15 cellular contexts compared by ENCODE assay signal in the genomic region with DNA sequence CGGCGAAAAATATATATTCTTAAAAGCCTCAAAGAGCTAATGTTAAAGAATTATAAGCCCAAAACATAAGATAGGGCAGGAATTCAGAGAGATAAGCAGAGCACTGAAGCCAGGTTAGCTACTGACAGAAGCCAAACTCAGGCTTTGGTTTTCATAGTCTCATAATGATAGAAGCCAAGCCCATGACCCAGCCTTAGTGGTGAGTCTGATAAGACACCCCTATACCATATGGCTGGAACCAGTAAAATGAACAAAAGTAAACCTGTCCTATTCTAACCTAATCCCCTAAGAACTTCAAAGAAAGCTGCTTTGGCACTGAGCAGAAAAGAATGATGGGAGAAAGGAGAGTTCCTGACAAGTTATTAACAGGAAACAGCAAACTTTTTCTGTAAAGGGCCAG. TPM values are rescaled to one million over a fixed set of nuclear protein-coding genes. Genes with fewer than 3 reads are reported as not detected.
DNase-seq lines count a peak whose midpoint lies in the region; ATAC-seq and TF ChIP-seq lines count a peak whose summit lies in the region.
"Had no signal": no experiment of that assay in that cellular context is flagged by ENCODE, and none has a peak within 500 bp of the region (broad histone marks: within the 10 kb centered on the region; RNA-seq: fewer than 3 reads in every experiment).

No MANE protein-coding gene starts in this region.

- H3K27ac ChIP-seq in SU-DHL-6 (ENCODE audit: low read depth, low read length), result peak overlapping the region; percentile 37; the same call in 1 of the 2 replicates
- H3K27ac ChIP-seq: BLaER1 had no signal

- peaks cover 7% of the 10 kb centered on the region; the same call in 1 of the 2 replicates for H3F3A ChIP-seq in SU-DHL-6 (ENCODE audit: insufficient read depth)

- H4K20me1 ChIP-seq in SU-DHL-6 (ENCODE audit: low read depth, low read length), result no peaks in the 10 kb centered on the region
- H4K20me1 ChIP-seq: BLaER1 had no signal

- no peaks in the 10 kb centered on the region for H3K9me3 ChIP-seq in SU-DHL-6 (ENCODE audit: insufficient read depth, low read length)

- H3K4me3 Mint-ChIP-seq in natural killer cell, result no peak overlapping the region
- H3K4me3 Mint-ChIP-seq: CD8-positive, alpha-beta memory T cell; H9 had no signal

- no peaks in the 10 kb centered on the region for H3K27me3 ChIP-seq in SU-DHL-6 (ENCODE audit: low read length)
- H3K27me3 ChIP-seq: BLaER1 had no signal

- no peaks in the 10 kb centered on the region for H3K9me2 ChIP-seq in SU-DHL-6 (replicated peaks; ENCODE audit: insufficient read depth, low read length)

- intact Hi-C loops in natural killer cell (cut with micrococcal nuclease), result no loop called here

- peaks cover 27 to 36% of the 10 kb centered on the region in 2 donors for H3K4me1 Mint-ChIP-seq in natural killer cell
- H3K4me1 Mint-ChIP-seq: H9 had no signal

- H3K27ac Mint-ChIP-seq in natural killer cell, result no peak overlapping the region
- H3K27ac Mint-ChIP-seq: H9 had no signal

- H3K9me3 Mint-ChIP-seq in natural killer cell, result no peaks in the 10 kb centered on the region
- H3K9me3 Mint-ChIP-seq: CD8-positive, alpha-beta memory T cell had no signal

- no peak for TF ChIP-seq POLR2A in erythroblast (IDR thresholded peaks at IDR 0.05; ENCODE audit: low read length)

- no peaks in the 10 kb centered on the region for H3K36me3 Mint-ChIP-seq in natural killer cell

- ATAC-seq in natural killer cell (no peak), HG03520 (IDR thresholded peaks at IDR 0.05; ENCODE audit: unreplicated experiment) (no peak)

- no peak overlapping the region for H2AFZ ChIP-seq in SU-DHL-6 (ENCODE audit: low read depth, low read length, severe bottlenecking)

- peaks cover 8% of the 10 kb centered on the region; the same call in 1 of the 2 replicates for H3K36me3 ChIP-seq in SU-DHL-6 (ENCODE audit: low read length)

- no peak overlapping the region for H3K9ac ChIP-seq in SU-DHL-6 (ENCODE audit: low read length)
- H3K9ac ChIP-seq: BLaER1 had no signal

- peaks cover 72% of the 10 kb centered on the region for H3K79me2 ChIP-seq in SU-DHL-6 (ENCODE audit: insufficient read depth, low read length)

- TF ChIP-seq CTCF in SU-DHL-6 (IDR thresholded peaks at IDR 0.05; ENCODE audit: insufficient read depth, low read length, poor library complexity, severe bottlenecking), result no peak
- no peak for TF ChIP-seq CTCF in natural killer cell (IDR thresholded peaks at IDR 0.05)

- no peaks in the 10 kb centered on the region for H3K27me3 Mint-ChIP-seq in natural killer cell (ENCODE audit: low read depth in 2 of 2)
- H3K27me3 Mint-ChIP-seq: CD8-positive, alpha-beta memory T cell had no signal

- DNase-seq in NCI-H82 (lab: John Stamatoyannopoulos, UW) (peak; percentile 34), NCI-H82 treated with DMSO at 0.1 percent for 48 hours (lab: John Stamatoyannopoulos, UW; ENCODE audit: unreplicated experiment) (no peak), erythroblast (lab: John Stamatoyannopoulos, UW) (peak; percentile 39 to 81), natural killer cell (no peak)
- no peak for DNase-seq in stimulated activated CD4-positive, alpha-beta T cell treated with anti-CD3 and anti-CD28 coated beads, Interleukin-15, amount 100 ng/mL, for 24 hours
- DNase-seq: 8988T; AML-193; CD8-positive, alpha-beta memory T cell; DND-41; GDM1; GOT3; H9 had no signal

- H3K4me2 ChIP-seq in SU-DHL-6 (ENCODE audit: low read depth, low read length, poor library complexity, severe bottlenecking), result no peak overlapping the region
- H3K4me2 ChIP-seq: BLaER1 had no signal

- H3K4me3 ChIP-seq in SU-DHL-6 (ENCODE audit: insufficient read depth, low read length, poor library complexity, severe bottlenecking), result no peak overlapping the region
- H3K4me3 ChIP-seq: BLaER1 had no signal

RNA-seq across cellular contexts. Expression of gene MYO9A, which starts 25.9 kb away (rescaled TPM):
- 10 to 100 TPM; 36.3 to 40.4 (median 37.3) TPM for total RNA-seq in natural killer cell

RNA-seq across cellular contexts. Expression of gene SENP8, which starts 26.2 kb away (rescaled TPM):
- under 1 TPM; 0.27 to 0.45 (median 0.28) TPM for total RNA-seq in natural killer cell

Comparison
In these comparisons a context has a peak if more than half of its experiments do, and no peak if none do; other contexts are left out.
1. DNase-seq: peak in NCI-H82 (single experiment) and erythroblast (2 of 2); none in NCI-H82 treated with DMSO at 0.1 percent for 48 hours (single experiment), natural killer cell (single experiment) and stimulated activated CD4-positive, alpha-beta T cell treated with anti-CD3 and anti-CD28 coated beads, Interleukin-15, amount 100 ng/mL, for 24 hours (single experiment).